Comparison of ENCODE assay signal across 1 cellular context in genomic region chr6:16713597-16713996, GRCh38.
TF ChIP-seq lines count a peak whose summit lies in the region.

No MANE protein-coding gene starts in this region.

TF ChIP-seq in IMR-90, 13 proteins besides CTCF, POLR2A, EP300 and RAD21 (continued from another document):
- TF ChIP-seq ELK1 (IDR thresholded peaks at IDR 0.05; ENCODE audit: borderline replicate concordance, low read depth, low read length) (no peak), RFX5 (IDR thresholded peaks at IDR 0.05; ENCODE audit: low read depth, low read length) (no peak)
